Comparison of ENCODE assay signal across 12 cellular contexts in the genomic region with DNA sequence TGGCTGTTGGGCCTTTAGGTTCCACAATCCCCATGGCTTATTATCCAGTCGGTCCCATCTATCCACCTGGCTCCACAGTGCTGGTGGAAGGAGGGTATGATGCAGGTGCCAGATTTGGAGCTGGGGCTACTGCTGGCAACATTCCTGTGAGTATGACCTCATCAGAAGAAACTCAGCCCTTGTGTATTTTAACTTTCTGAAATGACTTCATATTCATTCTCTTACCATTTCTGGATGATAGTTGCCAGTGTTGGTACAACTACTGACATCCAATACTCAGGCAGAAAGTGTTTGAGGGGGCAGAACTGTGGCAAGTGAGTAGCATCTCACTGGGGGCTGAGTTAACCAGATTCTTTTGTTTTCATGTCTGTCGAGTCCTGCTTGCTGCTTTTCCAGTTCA. TPM values are rescaled to one million over a fixed set of nuclear protein-coding genes. Genes with fewer than 3 reads are reported as not detected.
DNase-seq lines count a peak whose midpoint lies in the region; ATAC-seq, FAIRE-seq and TF ChIP-seq lines count a peak whose summit lies in the region.
"Had no signal": no experiment of that assay in that cellular context is flagged by ENCODE, and none has a peak within 500 bp of the region (broad histone marks: within the 10 kb centered on the region; RNA-seq: fewer than 3 reads in every experiment).

No MANE protein-coding gene starts in this region.

- TF ChIP-seq CTCF in D721Med (IDR thresholded peaks at IDR 0.05; ENCODE audit: insufficient read depth, missing control alignments): no peak

- intact Hi-C loops in sciatic nerve (cut with DNase I): no loop called here

- H3K27me3 Mint-ChIP-seq in activated T-cell treated with anti-CD3 and anti-CD28 coated beads, Interleukin-2, amount 50 U/mL, for 24 hours: no peaks in the 10 kb centered on the region
- no peaks in the 10 kb centered on the region for H3K27me3 Mint-ChIP-seq in activated CD8-positive, alpha-beta T cell treated with anti-CD3 and anti-CD28 coated beads, Interleukin-2, amount 10 ng/mL, durations not matched to agents 7 days and 5 days (ENCODE audit: low read depth)

- peaks cover 64% of the 10 kb centered on the region for H3K36me3 Mint-ChIP-seq in activated T-cell treated with anti-CD3 and anti-CD28 coated beads, Interleukin-2, amount 50 U/mL, for 24 hours (ENCODE audit: low read depth)
- peaks cover 56% of the 10 kb centered on the region for H3K36me3 Mint-ChIP-seq in activated CD8-positive, alpha-beta T cell treated with anti-CD3 and anti-CD28 coated beads, Interleukin-2, amount 10 ng/mL, durations not matched to agents 7 days and 5 days (ENCODE audit: low read depth)
- peaks cover 76% of the 10 kb centered on the region for H3K36me3 Mint-ChIP-seq in stimulated activated effector memory CD8-positive, alpha-beta T cell treated with anti-CD3 and anti-CD28 coated beads, Interleukin-12 subunit alpha, Interleukin-12 subunit beta, amount 100 ng/mL, for 72 hours

- peak overlapping the region; percentile 100 for H3K27ac Mint-ChIP-seq in activated T-cell treated with anti-CD3 and anti-CD28 coated beads, Interleukin-2, amount 50 U/mL, for 24 hours
- H3K27ac Mint-ChIP-seq in activated CD8-positive, alpha-beta T cell treated with anti-CD3 and anti-CD28 coated beads, Interleukin-2, amount 10 ng/mL, durations not matched to agents 7 days and 5 days: peak overlapping the region; percentile 100
- peak overlapping the region; percentile 100 for H3K27ac Mint-ChIP-seq in stimulated activated effector memory CD8-positive, alpha-beta T cell treated with anti-CD3 and anti-CD28 coated beads, Interleukin-12 subunit alpha, Interleukin-12 subunit beta, amount 100 ng/mL, for 72 hours

- no peaks in the 10 kb centered on the region for H3K9me3 Mint-ChIP-seq in activated T-cell treated with anti-CD3 and anti-CD28 coated beads, Interleukin-2, amount 50 U/mL, for 24 hours
- H3K9me3 Mint-ChIP-seq in activated CD8-positive, alpha-beta T cell treated with anti-CD3 and anti-CD28 coated beads, Interleukin-2, amount 10 ng/mL, durations not matched to agents 7 days and 5 days (ENCODE audit: insufficient read depth): no peaks in the 10 kb centered on the region
- no peaks in the 10 kb centered on the region for H3K9me3 Mint-ChIP-seq in stimulated activated effector memory CD8-positive, alpha-beta T cell treated with anti-CD3 and anti-CD28 coated beads, Interleukin-12 subunit alpha, Interleukin-12 subunit beta, amount 100 ng/mL, for 72 hours

- FAIRE-seq in D721Med (lab: Jason Lieb, UNC): no peak
- FAIRE-seq: GM12878 had no signal

- ATAC-seq in activated CD8-positive, alpha-beta T cell treated with anti-CD3 and anti-CD28 coated beads, Interleukin-2, amount 10 ng/mL, durations not matched to agents 7 days and 5 days: no peak
- ATAC-seq in stimulated activated effector memory CD8-positive, alpha-beta T cell treated with anti-CD3 and anti-CD28 coated beads, Interleukin-12 subunit alpha, Interleukin-12 subunit beta, amount 100 ng/mL, for 72 hours: no peak
- no peak for ATAC-seq in sciatic nerve
- ATAC-seq: GM12878 had no signal

- POLR2A ChIA-PET in activated CD8-positive, alpha-beta T cell treated with anti-CD3 and anti-CD28 coated beads, Interleukin-2, amount 10 ng/mL, durations not matched to agents 7 days and 5 days (lab: Charles Lee): interaction anchor here (0.8 to 3.4 kb wide), 6 partner anchors 7 to 194 kb away, joined by 3 to 29 read pairs (median 4); partner anchors contain the start of gene CSRNP2

- CTCF ChIA-PET in activated CD8-positive, alpha-beta T cell treated with anti-CD3 and anti-CD28 coated beads, Interleukin-2, amount 10 ng/mL, durations not matched to agents 7 days and 5 days (lab: Charles Lee): interaction anchor here (1.1 to 3.4 kb wide), 3 partner anchors 12 to 100 kb away, joined by 5 to 28 read pairs (median 9); no protein-coding TSS in a partner anchor

- H3K4me1 Mint-ChIP-seq in activated T-cell treated with anti-CD3 and anti-CD28 coated beads, Interleukin-2, amount 50 U/mL, for 24 hours (ENCODE audit: low read depth): peaks cover 60% of the 10 kb centered on the region
- peaks cover 54% of the 10 kb centered on the region for H3K4me1 Mint-ChIP-seq in activated CD8-positive, alpha-beta T cell treated with anti-CD3 and anti-CD28 coated beads, Interleukin-2, amount 10 ng/mL, durations not matched to agents 7 days and 5 days (ENCODE audit: low read depth)
- peaks cover 48% of the 10 kb centered on the region for H3K4me1 Mint-ChIP-seq in stimulated activated effector memory CD8-positive, alpha-beta T cell treated with anti-CD3 and anti-CD28 coated beads, Interleukin-12 subunit alpha, Interleukin-12 subunit beta, amount 100 ng/mL, for 72 hours

- peak overlapping the region; percentile 97 for H3K4me3 Mint-ChIP-seq in activated T-cell treated with anti-CD3 and anti-CD28 coated beads, Interleukin-2, amount 50 U/mL, for 24 hours
- H3K4me3 Mint-ChIP-seq in activated CD8-positive, alpha-beta T cell treated with anti-CD3 and anti-CD28 coated beads, Interleukin-2, amount 10 ng/mL, durations not matched to agents 7 days and 5 days: peak overlapping the region; percentile 96
- peak overlapping the region; percentile 92 for H3K4me3 Mint-ChIP-seq in stimulated activated effector memory CD8-positive, alpha-beta T cell treated with anti-CD3 and anti-CD28 coated beads, Interleukin-12 subunit alpha, Interleukin-12 subunit beta, amount 100 ng/mL, for 72 hours

- DNase-seq in activated T-cell treated with anti-CD3 and anti-CD28 coated beads, Interleukin-2, amount 50 U/mL, for 24 hours: no peak
- DNase-seq in activated T-cell treated with anti-CD3 and anti-CD28 coated beads, Interleukin-2, amount 50 U/mL, for 1 hour: no peak
- DNase-seq in activated CD8-positive, alpha-beta T cell treated with anti-CD3 and anti-CD28 coated beads, Interleukin-2, amount 10 ng/mL, durations not matched to agents 7 days and 5 days: no peak
- DNase-seq in fibroblast of peridontal ligament (ENCODE audit: extremely low read depth) (peak; percentile 68), sciatic nerve (ENCODE audit: low spot score) (no peak), D721Med (ENCODE audit: insufficient read length, low spot score) (no peak), HUDEP-2 (lab: John Stamatoyannopoulos, UW; ENCODE audit: unreplicated experiment in 76 of 76) (no peak)
- no peak for DNase-seq in stimulated activated effector memory CD8-positive, alpha-beta T cell treated with anti-CD3 and anti-CD28 coated beads, Interleukin-12 subunit alpha, Interleukin-12 subunit beta, amount 100 ng/mL, for 72 hours (ENCODE audit: low spot score in 2 of 2)
- DNase-seq: AML-193, KG1, SIG-M5 had no signal

RNA-seq across cellular contexts. Expression of gene DAZAP2, which starts 2.3 kb away (rescaled TPM):
- total RNA-seq in activated CD8-positive, alpha-beta T cell treated with anti-CD3 and anti-CD28 coated beads, Interleukin-2, amount 10 ng/mL, durations not matched to agents 7 days and 5 days: 100 to 1,000 TPM; 186 TPM
- total RNA-seq in sciatic nerve: 175 TPM

RNA-seq across cellular contexts. Expression of gene POU6F1, which starts 23.1 kb away (rescaled TPM):
- total RNA-seq in activated CD8-positive, alpha-beta T cell treated with anti-CD3 and anti-CD28 coated beads, Interleukin-2, amount 10 ng/mL, durations not matched to agents 7 days and 5 days: 1 to 10 TPM; 1.3 to 2.2 TPM
- 40.7 TPM for total RNA-seq in sciatic nerve

RNA-seq across cellular contexts. Expression of gene SMAGP, which starts 29.2 kb away (rescaled TPM):
- total RNA-seq in activated CD8-positive, alpha-beta T cell treated with anti-CD3 and anti-CD28 coated beads, Interleukin-2, amount 10 ng/mL, durations not matched to agents 7 days and 5 days: 1 to 10 TPM; 4.3 to 4.7 TPM
- 6.2 TPM for total RNA-seq in sciatic nerve

Comparison
In these comparisons a context has a peak if more than half of its experiments do, and no peak if none do; other contexts are left out.
1. RNA of gene POU6F1, which starts 23.1 kb away (total RNA-seq): 40.7 TPM in sciatic nerve (single experiment); 1.3 to 2.2 TPM in activated CD8-positive, alpha-beta T cell treated with anti-CD3 and anti-CD28 coated beads, Interleukin-2, amount 10 ng/mL, durations not matched to agents 7 days and 5 days; every median in the first group is over 10 times any median in the second.
2. Peak in every context shown above with its lines, with median percentiles within 50 percentile points of each other: H3K27ac Mint-ChIP-seq and H3K4me3 Mint-ChIP-seq.